In the genomic region with DNA sequence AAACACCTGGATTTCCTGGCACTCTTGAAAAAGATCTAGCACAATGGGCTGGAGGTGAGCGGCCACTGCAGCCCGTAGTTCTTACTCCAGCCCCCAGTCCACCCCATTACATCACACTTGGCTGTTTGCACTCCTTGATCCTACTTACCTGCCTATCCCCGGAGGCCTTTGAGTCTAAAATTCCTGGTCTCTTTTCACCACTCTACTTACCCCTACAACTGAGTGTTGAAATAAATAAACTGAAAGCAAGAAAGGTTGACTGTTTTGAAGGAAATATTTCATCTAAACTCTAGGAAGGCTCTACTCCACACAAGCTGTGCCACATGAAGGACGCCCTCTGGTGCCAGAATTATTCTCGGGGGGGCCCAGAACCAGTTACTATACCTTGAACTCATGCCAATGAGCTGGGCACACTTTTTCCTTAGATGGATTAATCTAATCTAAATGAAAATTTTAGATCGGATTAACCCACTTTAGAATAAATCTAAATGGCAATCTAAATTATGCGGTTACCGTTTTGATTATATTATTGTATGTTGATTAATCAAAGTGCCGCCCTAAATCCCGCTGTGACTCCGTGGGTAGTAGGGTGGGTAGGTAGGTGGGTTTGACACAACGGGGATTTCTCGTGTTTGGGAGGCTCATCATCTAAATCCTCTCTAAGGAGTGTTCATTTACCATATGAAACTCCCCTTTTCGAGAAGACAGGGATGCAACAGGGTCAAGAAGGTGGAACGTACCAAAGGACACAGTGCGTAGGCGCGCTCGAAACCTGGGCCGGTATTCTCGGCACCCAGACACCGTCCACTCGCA, we compare ENCODE assay signal across 1 cellular context.
TF ChIP-seq lines count a peak whose summit lies in the region.

No MANE protein-coding gene starts in this region.

TF ChIP-seq in K562, 482 proteins besides CTCF, POLR2A, EP300 and RAD21 (continued from another document and continues in another):
- TF ChIP-seq, protein P1, sequence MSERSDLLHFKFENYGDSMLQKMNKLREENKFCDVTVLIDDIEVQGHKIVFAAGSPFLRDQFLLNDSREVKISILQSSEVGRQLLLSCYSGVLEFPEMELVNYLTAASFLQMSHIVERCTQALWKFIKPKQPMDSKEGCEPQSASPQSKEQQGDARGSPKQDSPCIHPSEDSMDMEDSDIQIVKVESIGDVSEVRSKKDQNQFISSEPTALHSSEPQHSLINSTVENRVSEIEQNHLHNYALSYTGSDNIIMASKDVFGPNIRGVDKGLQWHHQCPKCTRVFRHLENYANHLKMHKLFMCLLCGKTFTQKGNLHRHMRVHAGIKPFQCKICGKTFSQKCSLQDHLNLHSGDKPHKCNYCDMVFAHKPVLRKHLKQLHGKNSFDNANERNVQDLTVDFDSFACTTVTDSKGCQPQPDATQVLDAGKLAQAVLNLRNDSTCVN (CRISPR knock-in tag; IDR thresholded peaks at IDR 0.05): no peak
- no peak for TF ChIP-seq NCOA2 (IDR thresholded peaks at IDR 0.05; ENCODE audit: partially characterized antibody in 2 of 2)
- TF ChIP-seq, protein P2, sequence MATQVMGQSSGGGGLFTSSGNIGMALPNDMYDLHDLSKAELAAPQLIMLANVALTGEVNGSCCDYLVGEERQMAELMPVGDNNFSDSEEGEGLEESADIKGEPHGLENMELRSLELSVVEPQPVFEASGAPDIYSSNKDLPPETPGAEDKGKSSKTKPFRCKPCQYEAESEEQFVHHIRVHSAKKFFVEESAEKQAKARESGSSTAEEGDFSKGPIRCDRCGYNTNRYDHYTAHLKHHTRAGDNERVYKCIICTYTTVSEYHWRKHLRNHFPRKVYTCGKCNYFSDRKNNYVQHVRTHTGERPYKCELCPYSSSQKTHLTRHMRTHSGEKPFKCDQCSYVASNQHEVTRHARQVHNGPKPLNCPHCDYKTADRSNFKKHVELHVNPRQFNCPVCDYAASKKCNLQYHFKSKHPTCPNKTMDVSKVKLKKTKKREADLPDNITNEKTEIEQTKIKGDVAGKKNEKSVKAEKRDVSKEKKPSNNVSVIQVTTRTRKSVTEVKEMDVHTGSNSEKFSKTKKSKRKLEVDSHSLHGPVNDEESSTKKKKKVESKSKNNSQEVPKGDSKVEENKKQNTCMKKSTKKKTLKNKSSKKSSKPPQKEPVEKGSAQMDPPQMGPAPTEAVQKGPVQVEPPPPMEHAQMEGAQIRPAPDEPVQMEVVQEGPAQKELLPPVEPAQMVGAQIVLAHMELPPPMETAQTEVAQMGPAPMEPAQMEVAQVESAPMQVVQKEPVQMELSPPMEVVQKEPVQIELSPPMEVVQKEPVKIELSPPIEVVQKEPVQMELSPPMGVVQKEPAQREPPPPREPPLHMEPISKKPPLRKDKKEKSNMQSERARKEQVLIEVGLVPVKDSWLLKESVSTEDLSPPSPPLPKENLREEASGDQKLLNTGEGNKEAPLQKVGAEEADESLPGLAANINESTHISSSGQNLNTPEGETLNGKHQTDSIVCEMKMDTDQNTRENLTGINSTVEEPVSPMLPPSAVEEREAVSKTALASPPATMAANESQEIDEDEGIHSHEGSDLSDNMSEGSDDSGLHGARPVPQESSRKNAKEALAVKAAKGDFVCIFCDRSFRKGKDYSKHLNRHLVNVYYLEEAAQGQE (CRISPR knock-in tag; IDR thresholded peaks at IDR 0.05; ENCODE audit: low read depth): no peak
- TF ChIP-seq SNAPC5 (CRISPR knock-in tag; IDR thresholded peaks at IDR 0.05): no peak
- no peak for TF ChIP-seq SPI1 (IDR thresholded peaks at IDR 0.05; ENCODE audit: borderline replicate concordance, low read depth, low read length)
- TF ChIP-seq MGA (IDR thresholded peaks at IDR 0.05): peak; percentile 45; the same call in 1 of the 2 replicates
- 0 out of 2 replicates have a peak, but pooled peaks have one; percentile 2 for TF ChIP-seq ZNF263 (CRISPR knock-in tag; IDR thresholded peaks at IDR 0.05; ENCODE audit: borderline replicate concordance)
- TF ChIP-seq PPARD (CRISPR knock-in tag; IDR thresholded peaks at IDR 0.05): no peak
- TF ChIP-seq ZNF766 (CRISPR knock-in tag; conservative IDR thresholded peaks at IDR 0.05): peak; percentile 59; the same call in 1 of the 2 replicates
- TF ChIP-seq FOS (IDR thresholded peaks at IDR 0.05; ENCODE audit: extremely low read depth, insufficient read length): no peak
- TF ChIP-seq, protein P3, sequence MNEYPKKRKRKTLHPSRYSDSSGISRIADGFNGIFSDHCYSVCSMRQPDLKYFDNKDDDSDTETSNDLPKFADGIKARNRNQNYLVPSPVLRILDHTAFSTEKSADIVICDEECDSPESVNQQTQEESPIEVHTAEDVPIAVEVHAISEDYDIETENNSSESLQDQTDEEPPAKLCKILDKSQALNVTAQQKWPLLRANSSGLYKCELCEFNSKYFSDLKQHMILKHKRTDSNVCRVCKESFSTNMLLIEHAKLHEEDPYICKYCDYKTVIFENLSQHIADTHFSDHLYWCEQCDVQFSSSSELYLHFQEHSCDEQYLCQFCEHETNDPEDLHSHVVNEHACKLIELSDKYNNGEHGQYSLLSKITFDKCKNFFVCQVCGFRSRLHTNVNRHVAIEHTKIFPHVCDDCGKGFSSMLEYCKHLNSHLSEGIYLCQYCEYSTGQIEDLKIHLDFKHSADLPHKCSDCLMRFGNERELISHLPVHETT (CRISPR knock-in tag; conservative IDR thresholded peaks at IDR 0.05 in 1 of 2, IDR thresholded peaks at IDR 0.05 in 1 of 2): peak in 1 of 2 experiments; percentile 34; a peak in 1 of 4 replicates
- TF ChIP-seq RBM17 (IDR thresholded peaks at IDR 0.05; ENCODE audit: borderline replicate concordance, low read depth, low read length): no peak
- TF ChIP-seq ZNF431 (CRISPR knock-in tag; IDR thresholded peaks at IDR 0.05): no peak
- TF ChIP-seq ZBTB12 (CRISPR knock-in tag; IDR thresholded peaks at IDR 0.05): no peak
- TF ChIP-seq PHTF2 (CRISPR knock-in tag; IDR thresholded peaks at IDR 0.05): no peak
- TF ChIP-seq NCOR1 (IDR thresholded peaks at IDR 0.05): 0 out of 2 replicates have a peak, but pooled peaks have one; percentile 4
- TF ChIP-seq MLX (CRISPR knock-in tag; conservative IDR thresholded peaks at IDR 0.05): 0 out of 4 replicates have a peak, but pooled peaks of 1 of the 2 experiments have one; percentile 40
- TF ChIP-seq TFAM (CRISPR knock-in tag; conservative IDR thresholded peaks at IDR 0.05): no peak
- no peak for TF ChIP-seq ETV6 (IDR thresholded peaks at IDR 0.05; ENCODE audit: borderline replicate concordance in 1 of 2, low read depth in 2 of 2, low read length in 1 of 2)
- TF ChIP-seq ETV6 (CRISPR knock-in tag; IDR thresholded peaks at IDR 0.05; ENCODE audit: borderline replicate concordance): no peak
